In genomic region chr2:135162377-135162776, GRCh38 we compare ENCODE assay signal across 23 cellular contexts.
DNase-seq lines count a peak whose midpoint lies in the region; ATAC-seq, FAIRE-seq and TF ChIP-seq lines count a peak whose summit lies in the region.
"Had no signal": no experiment of that assay in that cellular context is flagged by ENCODE, and none has a peak within 500 bp of the region (broad histone marks: within the 10 kb centered on the region; RNA-seq: fewer than 3 reads in every experiment).

No MANE protein-coding gene starts in this region.

- H3K27ac Mint-ChIP-seq in activated CD8-positive, alpha-beta T cell treated with anti-CD3 and anti-CD28 coated beads for 36 hours, result peak overlapping the region; percentile 20
- H3K27ac Mint-ChIP-seq in activated CD8-positive, alpha-beta T cell treated with anti-CD3 and anti-CD28 coated beads, Interleukin-2, amount 10 ng/mL, durations not matched to agents 7 days and 5 days, result no peak overlapping the region
- no peak overlapping the region for H3K27ac Mint-ChIP-seq in T-helper 2 cell treated with Interferon-gamma antibody and Interleukin-4, amounts not matched to agents 5 μg/mL and 100 μg/mL, for 36 hours
- H3K27ac Mint-ChIP-seq: activated T-helper 17 cell treated with anti-CD3 and anti-CD28 coated beads, Interleukin-2, amount 50 U/mL, for 72 hours; B cell had no signal

- ATAC-seq in activated CD8-positive, alpha-beta T cell treated with anti-CD3 and anti-CD28 coated beads for 36 hours, result no peak
- no peak for ATAC-seq in activated CD8-positive, alpha-beta T cell treated with anti-CD3 and anti-CD28 coated beads, Interleukin-2, amount 10 ng/mL, durations not matched to agents 7 days and 5 days
- ATAC-seq in HG03135 (IDR thresholded peaks at IDR 0.05; ENCODE audit: unreplicated experiment), result no peak
- no peak for ATAC-seq in HG02938 (IDR thresholded peaks at IDR 0.05; ENCODE audit: unreplicated experiment)
- ATAC-seq: activated T-helper 17 cell treated with anti-CD3 and anti-CD28 coated beads, Interleukin-2, amount 50 U/mL, for 72 hours; psoas muscle had no signal

- no peak for DNase-seq in activated CD8-positive, alpha-beta T cell treated with anti-CD3 and anti-CD28 coated beads for 36 hours
- no peak for DNase-seq in activated CD8-positive, alpha-beta T cell treated with anti-CD3 and anti-CD28 coated beads, Interleukin-2, amount 10 ng/mL, durations not matched to agents 7 days and 5 days
- DNase-seq in NCI-H524 (lab: John Stamatoyannopoulos, UW), result peak; percentile 36 to 54
- DNase-seq in bronchial epithelial cell (ENCODE audit: low read depth), result peak; percentile 55
- DNase-seq in urothelium cell line (ENCODE audit: low spot score), result no peak
- DNase-seq in T-helper 2 cell treated with Interferon-gamma antibody and Interleukin-4, amounts not matched to agents 5 μg/mL and 100 μg/mL, for 36 hours (ENCODE audit: low spot score), result no peak
- DNase-seq: activated CD4-positive, alpha-beta T cell treated with anti-CD3 and anti-CD28 coated beads, Interleukin-2, amount 50 U/mL, for 1 hour; central memory CD4-positive, alpha-beta T cell; COR-L47; DND-41; H7; mesendoderm; NCI-H510A; psoas muscle; transverse colon; WERI-Rb-1 had no signal

- peaks cover 14% of the 10 kb centered on the region for H3K4me1 Mint-ChIP-seq in activated CD8-positive, alpha-beta T cell treated with anti-CD3 and anti-CD28 coated beads for 36 hours (ENCODE audit: low read depth)
- H3K4me1 Mint-ChIP-seq in activated CD8-positive, alpha-beta T cell treated with anti-CD3 and anti-CD28 coated beads, Interleukin-2, amount 10 ng/mL, durations not matched to agents 7 days and 5 days (ENCODE audit: low read depth), result peaks cover 5% of the 10 kb centered on the region
- peaks cover 1% of the 10 kb centered on the region for H3K4me1 Mint-ChIP-seq in T-helper 2 cell treated with Interferon-gamma antibody and Interleukin-4, amounts not matched to agents 5 μg/mL and 100 μg/mL, for 36 hours (ENCODE audit: low read depth)
- H3K4me1 Mint-ChIP-seq: activated T-helper 17 cell treated with anti-CD3 and anti-CD28 coated beads, Interleukin-2, amount 50 U/mL, for 72 hours; B cell had no signal

- H3K4me3 ChIP-seq in bronchial epithelial cell (ENCODE audit: low read depth, low read length), result no peak overlapping the region
- H3K4me3 ChIP-seq: ascending aorta, psoas muscle, SK-N-MC, transverse colon had no signal

- no peak for FAIRE-seq in bronchial epithelial cell (lab: Jason Lieb, UNC)
- no peak for FAIRE-seq in urothelium cell line (lab: Jason Lieb, UNC)

- POLR2A ChIA-PET in activated CD8-positive, alpha-beta T cell treated with anti-CD3 and anti-CD28 coated beads for 36 hours (lab: Charles Lee), result no interaction called here
- POLR2A ChIA-PET in activated CD8-positive, alpha-beta T cell treated with anti-CD3 and anti-CD28 coated beads, Interleukin-2, amount 10 ng/mL, durations not matched to agents 7 days and 5 days (lab: Charles Lee), result no interaction called here

- no peaks in the 10 kb centered on the region for H3K27me3 Mint-ChIP-seq in activated CD8-positive, alpha-beta T cell treated with anti-CD3 and anti-CD28 coated beads for 36 hours
- H3K27me3 Mint-ChIP-seq in activated CD8-positive, alpha-beta T cell treated with anti-CD3 and anti-CD28 coated beads, Interleukin-2, amount 10 ng/mL, durations not matched to agents 7 days and 5 days (ENCODE audit: low read depth), result no peaks in the 10 kb centered on the region
- no peaks in the 10 kb centered on the region for H3K27me3 Mint-ChIP-seq in T-helper 2 cell treated with Interferon-gamma antibody and Interleukin-4, amounts not matched to agents 5 μg/mL and 100 μg/mL, for 36 hours (ENCODE audit: low read depth)
- H3K27me3 Mint-ChIP-seq: activated naive CD4-positive, alpha-beta T cell treated with anti-CD3 and anti-CD28 coated beads, Interleukin-2, amount 50 U/mL, for 24 hours; activated T-helper 17 cell treated with anti-CD3 and anti-CD28 coated beads, Interleukin-2, amount 50 U/mL, for 72 hours; B cell had no signal

- H3K27me3 ChIP-seq in bronchial epithelial cell (ENCODE audit: control insufficient read depth, insufficient read depth, low read length), result no peaks in the 10 kb centered on the region
- H3K27me3 ChIP-seq: ascending aorta, transverse colon had no signal

- CTCF ChIA-PET in activated CD8-positive, alpha-beta T cell treated with anti-CD3 and anti-CD28 coated beads for 36 hours (lab: Charles Lee), result no interaction called here
- CTCF ChIA-PET in activated CD8-positive, alpha-beta T cell treated with anti-CD3 and anti-CD28 coated beads, Interleukin-2, amount 10 ng/mL, durations not matched to agents 7 days and 5 days (lab: Charles Lee), result no interaction called here

- H3K36me3 Mint-ChIP-seq in activated CD8-positive, alpha-beta T cell treated with anti-CD3 and anti-CD28 coated beads for 36 hours (ENCODE audit: low read depth), result peaks cover 28% of the 10 kb centered on the region
- H3K36me3 Mint-ChIP-seq in activated CD8-positive, alpha-beta T cell treated with anti-CD3 and anti-CD28 coated beads, Interleukin-2, amount 10 ng/mL, durations not matched to agents 7 days and 5 days (ENCODE audit: low read depth), result peaks cover 24% of the 10 kb centered on the region
- peaks cover 34% of the 10 kb centered on the region for H3K36me3 Mint-ChIP-seq in T-helper 2 cell treated with Interferon-gamma antibody and Interleukin-4, amounts not matched to agents 5 μg/mL and 100 μg/mL, for 36 hours (ENCODE audit: low read depth)

- no peaks in the 10 kb centered on the region for H3K9me3 Mint-ChIP-seq in activated CD8-positive, alpha-beta T cell treated with anti-CD3 and anti-CD28 coated beads for 36 hours
- no peaks in the 10 kb centered on the region for H3K9me3 Mint-ChIP-seq in activated CD8-positive, alpha-beta T cell treated with anti-CD3 and anti-CD28 coated beads, Interleukin-2, amount 10 ng/mL, durations not matched to agents 7 days and 5 days (ENCODE audit: insufficient read depth)
- no peaks in the 10 kb centered on the region for H3K9me3 Mint-ChIP-seq in T-helper 2 cell treated with Interferon-gamma antibody and Interleukin-4, amounts not matched to agents 5 μg/mL and 100 μg/mL, for 36 hours
- H3K9me3 Mint-ChIP-seq: activated naive CD4-positive, alpha-beta T cell treated with anti-CD3 and anti-CD28 coated beads, Interleukin-2, amount 50 U/mL, for 24 hours; activated T-helper 17 cell treated with anti-CD3 and anti-CD28 coated beads, Interleukin-2, amount 50 U/mL, for 72 hours had no signal

- intact Hi-C loops in activated CD8-positive, alpha-beta T cell treated with anti-CD3 and anti-CD28 coated beads for 36 hours (cut with micrococcal nuclease), result no loop called here

- no peak for TF ChIP-seq CTCF in activated CD8-positive, alpha-beta T cell treated with anti-CD3 and anti-CD28 coated beads for 36 hours (IDR thresholded peaks at IDR 0.05)
- no peak for TF ChIP-seq CTCF in bronchial epithelial cell (IDR thresholded peaks at IDR 0.05; ENCODE audit: insufficient read depth, low read length, severe bottlenecking)

- H3K36me3 ChIP-seq in bronchial epithelial cell (ENCODE audit: control insufficient read depth, insufficient read depth, low read length), result peaks cover 3% of the 10 kb centered on the region

- no peak overlapping the region for H3K4me3 Mint-ChIP-seq in activated CD8-positive, alpha-beta T cell treated with anti-CD3 and anti-CD28 coated beads for 36 hours
- no peak overlapping the region for H3K4me3 Mint-ChIP-seq in activated CD8-positive, alpha-beta T cell treated with anti-CD3 and anti-CD28 coated beads, Interleukin-2, amount 10 ng/mL, durations not matched to agents 7 days and 5 days
- no peak overlapping the region for H3K4me3 Mint-ChIP-seq in T-helper 2 cell treated with Interferon-gamma antibody and Interleukin-4, amounts not matched to agents 5 μg/mL and 100 μg/mL, for 36 hours
- H3K4me3 Mint-ChIP-seq: activated naive CD4-positive, alpha-beta T cell treated with anti-CD3 and anti-CD28 coated beads, Interleukin-2, amount 50 U/mL, for 24 hours; activated T-helper 17 cell treated with anti-CD3 and anti-CD28 coated beads, Interleukin-2, amount 50 U/mL, for 72 hours; B cell had no signal

Comparison
In these comparisons a context has a peak if more than half of its experiments do, and no peak if none do; other contexts are left out.
1. DNase-seq: peak in NCI-H524 (2 of 2) and bronchial epithelial cell (single experiment); none in activated CD8-positive, alpha-beta T cell treated with anti-CD3 and anti-CD28 coated beads for 36 hours (single experiment), activated CD8-positive, alpha-beta T cell treated with anti-CD3 and anti-CD28 coated beads, Interleukin-2, amount 10 ng/mL, durations not matched to agents 7 days and 5 days (single experiment), urothelium cell line (single experiment) and T-helper 2 cell treated with Interferon-gamma antibody and Interleukin-4, amounts not matched to agents 5 μg/mL and 100 μg/mL, for 36 hours (single experiment).